In the genomic region with DNA sequence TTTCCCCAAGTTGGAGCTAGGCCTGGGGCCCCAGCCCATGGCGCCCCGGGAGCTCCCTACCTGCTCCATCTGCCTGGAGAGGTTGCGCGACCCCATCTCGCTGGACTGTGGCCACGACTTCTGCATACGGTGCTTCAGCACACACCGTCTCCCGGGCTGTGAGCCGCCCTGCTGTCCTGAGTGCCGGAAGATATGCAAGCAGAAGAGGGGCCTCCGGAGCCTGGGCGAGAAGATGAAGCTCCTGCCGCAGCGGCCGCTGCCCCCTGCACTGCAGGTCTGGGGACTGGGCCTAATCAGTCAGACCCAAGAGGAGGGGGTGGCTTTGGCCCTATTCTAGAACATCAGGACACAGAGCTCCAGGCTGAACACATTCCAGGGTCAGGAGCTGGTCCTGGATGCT, we compare ENCODE assay signal across 2 cellular contexts.
TF ChIP-seq lines count a peak whose summit lies in the region.

No MANE protein-coding gene starts in this region.

TF ChIP-seq in SK-N-SH, 30 proteins besides CTCF, POLR2A, EP300 and RAD21 (continued from another document):
- TF ChIP-seq TEAD4 (IDR thresholded peaks at IDR 0.05; ENCODE audit: borderline replicate concordance, insufficient read depth) (no peak), CHD2 (IDR thresholded peaks at IDR 0.05; ENCODE audit: low read length, partially characterized antibody) (no peak), JUND (IDR thresholded peaks at IDR 0.05) (no peak), MEF2A (IDR thresholded peaks at IDR 0.05; ENCODE audit: borderline replicate concordance, low read depth) (no peak), USF2 (IDR thresholded peaks at IDR 0.05; ENCODE audit: borderline replicate concordance, low read depth, low read length) (no peak), POLR2AphosphoS5 (IDR thresholded peaks at IDR 0.05; ENCODE audit: low read depth, low read length) (no peak), TAF1 (IDR thresholded peaks at IDR 0.05; ENCODE audit: borderline replicate concordance, low read depth, low read length) (no peak), RCOR1 (IDR thresholded peaks at IDR 0.05; ENCODE audit: low read length) (no peak), RXRA (IDR thresholded peaks at IDR 0.05; ENCODE audit: borderline replicate concordance, low read depth) (no peak), RFX5 (IDR thresholded peaks at IDR 0.05; ENCODE audit: low read length) (no peak), ELF1 (IDR thresholded peaks at IDR 0.05) (no peak), MXI1 (IDR thresholded peaks at IDR 0.05; ENCODE audit: low read depth, low read length) (no peak), SMC3 (IDR thresholded peaks at IDR 0.05; ENCODE audit: low read depth, low read length) (no peak), GABPA (IDR thresholded peaks at IDR 0.05; ENCODE audit: low read depth) (no peak)
- TF ChIP-seq, protein P1, sequence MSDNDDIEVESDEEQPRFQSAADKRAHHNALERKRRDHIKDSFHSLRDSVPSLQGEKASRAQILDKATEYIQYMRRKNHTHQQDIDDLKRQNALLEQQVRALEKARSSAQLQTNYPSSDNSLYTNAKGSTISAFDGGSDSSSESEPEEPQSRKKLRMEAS (IDR thresholded peaks at IDR 0.05; ENCODE audit: low read depth): no peak
- TF ChIP-seq, protein P2, sequence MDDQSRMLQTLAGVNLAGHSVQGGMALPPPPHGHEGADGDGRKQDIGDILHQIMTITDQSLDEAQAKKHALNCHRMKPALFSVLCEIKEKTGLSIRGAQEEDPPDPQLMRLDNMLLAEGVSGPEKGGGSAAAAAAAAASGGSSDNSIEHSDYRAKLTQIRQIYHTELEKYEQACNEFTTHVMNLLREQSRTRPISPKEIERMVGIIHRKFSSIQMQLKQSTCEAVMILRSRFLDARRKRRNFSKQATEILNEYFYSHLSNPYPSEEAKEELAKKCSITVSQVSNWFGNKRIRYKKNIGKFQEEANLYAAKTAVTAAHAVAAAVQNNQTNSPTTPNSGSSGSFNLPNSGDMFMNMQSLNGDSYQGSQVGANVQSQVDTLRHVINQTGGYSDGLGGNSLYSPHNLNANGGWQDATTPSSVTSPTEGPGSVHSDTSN (IDR thresholded peaks at IDR 0.05): no peak
- TF ChIP-seq, protein P3, sequence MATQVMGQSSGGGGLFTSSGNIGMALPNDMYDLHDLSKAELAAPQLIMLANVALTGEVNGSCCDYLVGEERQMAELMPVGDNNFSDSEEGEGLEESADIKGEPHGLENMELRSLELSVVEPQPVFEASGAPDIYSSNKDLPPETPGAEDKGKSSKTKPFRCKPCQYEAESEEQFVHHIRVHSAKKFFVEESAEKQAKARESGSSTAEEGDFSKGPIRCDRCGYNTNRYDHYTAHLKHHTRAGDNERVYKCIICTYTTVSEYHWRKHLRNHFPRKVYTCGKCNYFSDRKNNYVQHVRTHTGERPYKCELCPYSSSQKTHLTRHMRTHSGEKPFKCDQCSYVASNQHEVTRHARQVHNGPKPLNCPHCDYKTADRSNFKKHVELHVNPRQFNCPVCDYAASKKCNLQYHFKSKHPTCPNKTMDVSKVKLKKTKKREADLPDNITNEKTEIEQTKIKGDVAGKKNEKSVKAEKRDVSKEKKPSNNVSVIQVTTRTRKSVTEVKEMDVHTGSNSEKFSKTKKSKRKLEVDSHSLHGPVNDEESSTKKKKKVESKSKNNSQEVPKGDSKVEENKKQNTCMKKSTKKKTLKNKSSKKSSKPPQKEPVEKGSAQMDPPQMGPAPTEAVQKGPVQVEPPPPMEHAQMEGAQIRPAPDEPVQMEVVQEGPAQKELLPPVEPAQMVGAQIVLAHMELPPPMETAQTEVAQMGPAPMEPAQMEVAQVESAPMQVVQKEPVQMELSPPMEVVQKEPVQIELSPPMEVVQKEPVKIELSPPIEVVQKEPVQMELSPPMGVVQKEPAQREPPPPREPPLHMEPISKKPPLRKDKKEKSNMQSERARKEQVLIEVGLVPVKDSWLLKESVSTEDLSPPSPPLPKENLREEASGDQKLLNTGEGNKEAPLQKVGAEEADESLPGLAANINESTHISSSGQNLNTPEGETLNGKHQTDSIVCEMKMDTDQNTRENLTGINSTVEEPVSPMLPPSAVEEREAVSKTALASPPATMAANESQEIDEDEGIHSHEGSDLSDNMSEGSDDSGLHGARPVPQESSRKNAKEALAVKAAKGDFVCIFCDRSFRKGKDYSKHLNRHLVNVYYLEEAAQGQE (IDR thresholded peaks at IDR 0.05; ENCODE audit: low read depth, low read length): no peak

TF ChIP-seq in SK-N-SH treated with all-trans-retinoic acid at 6 μM for 48 hours, 23 proteins besides CTCF, POLR2A, EP300 and RAD21 (continued from another document):
- TF ChIP-seq, protein P4, sequence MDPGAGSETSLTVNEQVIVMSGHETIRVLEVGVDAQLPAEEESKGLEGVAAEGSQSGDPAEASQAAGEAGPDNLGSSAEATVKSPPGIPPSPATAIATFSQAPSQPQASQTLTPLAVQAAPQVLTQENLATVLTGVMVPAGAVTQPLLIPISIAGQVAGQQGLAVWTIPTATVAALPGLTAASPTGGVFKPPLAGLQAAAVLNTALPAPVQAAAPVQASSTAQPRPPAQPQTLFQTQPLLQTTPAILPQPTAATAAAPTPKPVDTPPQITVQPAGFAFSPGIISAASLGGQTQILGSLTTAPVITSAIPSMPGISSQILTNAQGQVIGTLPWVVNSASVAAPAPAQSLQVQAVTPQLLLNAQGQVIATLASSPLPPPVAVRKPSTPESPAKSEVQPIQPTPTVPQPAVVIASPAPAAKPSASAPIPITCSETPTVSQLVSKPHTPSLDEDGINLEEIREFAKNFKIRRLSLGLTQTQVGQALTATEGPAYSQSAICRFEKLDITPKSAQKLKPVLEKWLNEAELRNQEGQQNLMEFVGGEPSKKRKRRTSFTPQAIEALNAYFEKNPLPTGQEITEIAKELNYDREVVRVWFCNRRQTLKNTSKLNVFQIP (CRISPR knock-in tag; IDR thresholded peaks at IDR 0.05; ENCODE audit: borderline replicate concordance, low read depth): no peak
